14 cellular contexts compared by ENCODE assay signal in the genomic region with DNA sequence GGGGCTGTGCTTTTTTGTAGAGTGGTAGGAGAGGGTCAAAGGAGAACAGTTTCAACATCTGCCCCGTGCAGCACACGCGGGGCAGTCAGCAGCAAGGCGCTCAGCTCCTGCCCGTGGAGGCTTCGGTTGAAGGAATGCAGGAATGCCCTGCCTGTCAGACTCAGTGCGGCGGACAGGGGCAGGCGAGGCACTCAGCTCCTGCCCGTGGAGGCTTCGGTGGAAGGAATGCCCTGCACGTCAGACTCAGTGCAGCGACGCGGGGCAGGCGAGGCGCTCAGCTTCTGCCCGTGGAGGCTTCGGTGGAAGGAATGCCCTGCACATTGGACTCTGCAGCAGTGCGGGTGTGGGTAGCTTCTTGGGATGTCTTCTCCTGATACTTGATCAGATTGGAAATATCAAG.
"Had no signal": no experiment of that assay in that cellular context is flagged by ENCODE, and none has a peak within 500 bp of the region (broad histone marks: within the 10 kb centered on the region; RNA-seq: fewer than 3 reads in every experiment).

No MANE protein-coding gene starts in this region.

- H3K36me3 ChIP-seq: prostate gland had no signal

- H3K4me3 Mint-ChIP-seq: activated CD4-positive, alpha-beta memory T cell treated with anti-CD3 and anti-CD28 coated beads for 36 hours; activated T-cell treated with anti-CD3 and anti-CD28 coated beads, Interleukin-2, amount 50 U/mL, for 72 hours; dendritic cell treated with granulocyte-macrophage colony-stimulating factor and Interleukin-4, amounts not matched to agents 40 ng/mL and 50 ng/mL, for 4 days; stimulated activated naive CD8-positive, alpha-beta T cell treated with anti-CD3 and anti-CD28 coated beads, Interleukin-15, Interleukin-2, amounts not matched to agents 100 ng/mL and 50 ng/mL, for 24 hours had no signal

- H3K4me3 ChIP-seq: left lung, prostate gland, SJSA1, testis had no signal

- H3K9me3 ChIP-seq: left lung, prostate gland, SJSA1, testis had no signal

- H3K27me3 Mint-ChIP-seq: activated CD4-positive, alpha-beta memory T cell treated with anti-CD3 and anti-CD28 coated beads for 36 hours; dendritic cell treated with granulocyte-macrophage colony-stimulating factor and Interleukin-4, amounts not matched to agents 40 ng/mL and 50 ng/mL, for 4 days; stimulated activated naive CD8-positive, alpha-beta T cell treated with anti-CD3 and anti-CD28 coated beads, Interleukin-15, Interleukin-2, amounts not matched to agents 100 ng/mL and 50 ng/mL, for 24 hours had no signal

- H3K27ac Mint-ChIP-seq: activated CD4-positive, alpha-beta memory T cell treated with anti-CD3 and anti-CD28 coated beads for 36 hours; activated T-cell treated with anti-CD3 and anti-CD28 coated beads, Interleukin-2, amount 50 U/mL, for 72 hours; dendritic cell treated with granulocyte-macrophage colony-stimulating factor and Interleukin-4, amounts not matched to agents 40 ng/mL and 50 ng/mL, for 4 days; stimulated activated naive CD8-positive, alpha-beta T cell treated with anti-CD3 and anti-CD28 coated beads, Interleukin-15, Interleukin-2, amounts not matched to agents 100 ng/mL and 50 ng/mL, for 24 hours had no signal

- H3K27ac ChIP-seq: left lung, prostate gland, SJSA1, testis had no signal

- H3K9me3 Mint-ChIP-seq: activated CD4-positive, alpha-beta memory T cell treated with anti-CD3 and anti-CD28 coated beads for 36 hours; activated T-cell treated with anti-CD3 and anti-CD28 coated beads, Interleukin-2, amount 50 U/mL, for 72 hours; dendritic cell treated with granulocyte-macrophage colony-stimulating factor and Interleukin-4, amounts not matched to agents 40 ng/mL and 50 ng/mL, for 4 days; stimulated activated naive CD8-positive, alpha-beta T cell treated with anti-CD3 and anti-CD28 coated beads, Interleukin-15, Interleukin-2, amounts not matched to agents 100 ng/mL and 50 ng/mL, for 24 hours had no signal

- H3K4me1 ChIP-seq: prostate gland had no signal

- DNase-seq: activated CD4-positive, alpha-beta memory T cell treated with anti-CD3 and anti-CD28 coated beads for 36 hours; activated naive CD4-positive, alpha-beta T cell treated with Interleukin-2 at 50 U/mL for 16 hours; activated T-cell treated with anti-CD3 and anti-CD28 coated beads, Interleukin-2, amount 50 U/mL, for 72 hours; central memory CD4-positive, alpha-beta T cell; hypothalamus; left lung; stimulated activated CD4-positive, alpha-beta T cell treated with anti-CD3 and anti-CD28 coated beads, Interleukin-15, amount 100 ng/mL, for 24 hours; stimulated activated CD4-positive, alpha-beta T cell treated with anti-CD3 and anti-CD28 coated beads, Interleukin-4, amount 100 ng/mL, for 24 hours; T-helper 9 cell; testis had no signal

- H3K27me3 ChIP-seq: left lung, SJSA1, testis had no signal

- ATAC-seq: activated T-cell treated with anti-CD3 and anti-CD28 coated beads, Interleukin-2, amount 50 U/mL, for 72 hours; left lung had no signal
